27 cellular contexts compared by ENCODE assay signal in genomic region chr12:66200110-66200509, GRCh38. TPM values are rescaled to one million over a fixed set of nuclear protein-coding genes. Genes with fewer than 3 reads are reported as not detected.
"Had no signal": no experiment of that assay in that cellular context is flagged by ENCODE, and none has a peak within 500 bp of the region (broad histone marks: within the 10 kb centered on the region; RNA-seq: fewer than 3 reads in every experiment).

No MANE protein-coding gene starts in this region.

- H3K27me3 ChIP-seq: heart right ventricle, left lung, neural progenitor cell, spleen, testis, tibial artery had no signal

- H3K4me3 Mint-ChIP-seq: naive thymus-derived CD4-positive, alpha-beta T cell; nephron; neural progenitor cell; stimulated activated memory B cell treated with anti-CD40 and anti-IgM and Interleukin-4, amounts not matched to agents 10 μg/mL and 1 μg/mL and 100 μg/mL, for 72 hours; type B pancreatic cell had no signal

- H3K27ac ChIP-seq: coronary artery, esophagus muscularis mucosa, heart right ventricle, neural progenitor cell, psoas muscle, skin epidermis, testis, tibial artery had no signal

- H3K9me3 Mint-ChIP-seq: nephron; stimulated activated memory B cell treated with anti-CD40 and anti-IgM and Interleukin-4, amounts not matched to agents 10 μg/mL and 1 μg/mL and 100 μg/mL, for 72 hours; type B pancreatic cell had no signal

- H3K4me2 ChIP-seq: neural progenitor cell had no signal

- H3K4me3 ChIP-seq: coronary artery, esophagus muscularis mucosa, heart right ventricle, left lung, neural progenitor cell, psoas muscle, skin epidermis, spleen, testis, tibial artery had no signal

- DNase-seq: dermis blood vessel endothelial cell; effector memory CD4-positive, alpha-beta T cell; foreskin melanocyte; glutamatergic neuron; heart right ventricle; hippocampal formation; left cardiac atrium; left lung; mesenchymal stem cell; midbrain; naive thymus-derived CD4-positive, alpha-beta T cell; nucleus accumbens; psoas muscle; right cardiac atrium; spleen; stimulated activated CD4-positive, alpha-beta T cell treated with anti-CD3 and anti-CD28 coated beads, Interleukin-4, amount 100 ng/mL, for 4 hours; stimulated activated naive CD8-positive, alpha-beta T cell treated with anti-CD3 and anti-CD28 coated beads, Interleukin-15, Interleukin-2, amounts not matched to agents 100 U/mL and 50 U/mL, for 24 hours; substantia nigra; testis; tibial artery had no signal

- H3K27ac Mint-ChIP-seq: naive thymus-derived CD4-positive, alpha-beta T cell; nephron; neural progenitor cell; stimulated activated memory B cell treated with anti-CD40 and anti-IgM and Interleukin-4, amounts not matched to agents 10 μg/mL and 1 μg/mL and 100 μg/mL, for 72 hours; type B pancreatic cell had no signal

- H2AFZ ChIP-seq: neural progenitor cell had no signal

- H3K4me1 Mint-ChIP-seq: neural progenitor cell had no signal

- H3K36me3 Mint-ChIP-seq: neural progenitor cell; stimulated activated memory B cell treated with anti-CD40 and anti-IgM and Interleukin-4, amounts not matched to agents 10 μg/mL and 1 μg/mL and 100 μg/mL, for 72 hours; type B pancreatic cell had no signal

- ATAC-seq: heart right ventricle; left lung; naive thymus-derived CD4-positive, alpha-beta T cell; psoas muscle; stimulated activated memory B cell treated with anti-CD40 and anti-IgM and Interleukin-4, amounts not matched to agents 10 μg/mL and 1 μg/mL and 100 μg/mL, for 72 hours; stimulated activated naive CD8-positive, alpha-beta T cell treated with anti-CD3 and anti-CD28 coated beads, Interleukin-15, Interleukin-2, amounts not matched to agents 100 U/mL and 50 U/mL, for 24 hours had no signal

- H3K36me3 ChIP-seq: esophagus muscularis mucosa, neural progenitor cell, tibial artery had no signal

- H3K4me1 ChIP-seq: neural progenitor cell, psoas muscle, testis, tibial artery had no signal

RNA-seq across cellular contexts. Expression of gene IRAK3, which starts 11.1 kb away (rescaled TPM):
- polyA plus RNA-seq: naive thymus-derived CD4-positive, alpha-beta T cell had no signal
